ENCODE assay signal across 10 cellular contexts in genomic region chr14:77607741-77608302, GRCh38. TPM values are rescaled to one million over a fixed set of nuclear protein-coding genes. Genes with fewer than 3 reads are reported as not detected.
DNase-seq lines count a peak whose midpoint lies in the region; ATAC-seq and TF ChIP-seq lines count a peak whose summit lies in the region.
"Had no signal": no experiment of that assay in that cellular context is flagged by ENCODE, and none has a peak within 500 bp of the region (broad histone marks: within the 10 kb centered on the region; RNA-seq: fewer than 3 reads in every experiment).

No MANE protein-coding gene starts in this region.

- peak overlapping the region; percentile 72 for H3K27ac ChIP-seq in neutrophil

- H3K4me3 Mint-ChIP-seq in activated naive CD8-positive, alpha-beta T cell = peak overlapping the region; percentile 23
- no peak overlapping the region for H3K4me3 Mint-ChIP-seq in Caco-2 (ENCODE audit: unreplicated experiment)

- TF ChIP-seq CTCF in neutrophil (IDR thresholded peaks at IDR 0.05) (no peak), Caco-2 (IDR thresholded peaks at IDR 0.05; ENCODE audit: insufficient read depth in 1 of 2, low read depth in 1 of 2, low read length in 1 of 2, severe bottlenecking in 1 of 2, unreplicated experiment in 1 of 2) (no peak)

- no peaks in the 10 kb centered on the region for H3K27me3 Mint-ChIP-seq in activated naive CD8-positive, alpha-beta T cell
- no peaks in the 10 kb centered on the region for H3K27me3 Mint-ChIP-seq in Caco-2 (ENCODE audit: insufficient read depth, unreplicated experiment)

- H3K4me3 ChIP-seq in neutrophil (ENCODE audit: low read depth in 1 of 2, low read length in 1 of 2) (no peak overlapping the region), Caco-2 (ENCODE audit: low read depth, low read length) (no peak overlapping the region)

- BruUV-seq in Caco-2 (replicated peaks; lab: Mats Ljungman, UMichigan) = no TSS peak

- peaks cover 2% of the 10 kb centered on the region for H3K36me3 Mint-ChIP-seq in activated naive CD8-positive, alpha-beta T cell
- H3K36me3 Mint-ChIP-seq in Caco-2 (ENCODE audit: insufficient read depth, unreplicated experiment) = peaks cover 5% of the 10 kb centered on the region

- intact Hi-C loops in Caco-2 (cut with micrococcal nuclease; ENCODE audit: unreplicated experiment) = no loop called here

- peaks cover 58% of the 10 kb centered on the region for H3K4me1 Mint-ChIP-seq in activated naive CD8-positive, alpha-beta T cell (ENCODE audit: low read depth)
- H3K4me1 Mint-ChIP-seq in Caco-2 (ENCODE audit: low read depth, unreplicated experiment) = peaks cover 27% of the 10 kb centered on the region

- peak overlapping the region; percentile 50 for H3K27ac Mint-ChIP-seq in activated naive CD8-positive, alpha-beta T cell
- H3K27ac Mint-ChIP-seq in Caco-2 (ENCODE audit: unreplicated experiment) = no peak overlapping the region

- H3K36me3 ChIP-seq in neutrophil (no peaks in the 10 kb centered on the region), Caco-2 (ENCODE audit: control insufficient read depth, insufficient read depth, low read length) (no peaks in the 10 kb centered on the region)

- DNase-seq in Caco-2 = no peak
- DNase-seq: mammary epithelial cell, NCI-H1092 treated with DMSO at 0.1 percent for 48 hours had no signal

- H3K27me3 ChIP-seq in neutrophil (no peaks in the 10 kb centered on the region), Caco-2 (replicated peaks; ENCODE audit: control insufficient read depth, insufficient read depth, low read length) (no peaks in the 10 kb centered on the region)

- no peaks in the 10 kb centered on the region for H3K9me3 Mint-ChIP-seq in activated naive CD8-positive, alpha-beta T cell (ENCODE audit: low read depth)
- no peaks in the 10 kb centered on the region for H3K9me3 Mint-ChIP-seq in Caco-2 (ENCODE audit: unreplicated experiment)

- peak; percentile 61 for ATAC-seq in GM19025 (IDR thresholded peaks at IDR 0.05; ENCODE audit: low read depth, unreplicated experiment)
- peak; percentile 44 for ATAC-seq in HG03442 (IDR thresholded peaks at IDR 0.05; ENCODE audit: unreplicated experiment)
- ATAC-seq in GM21576 (IDR thresholded peaks at IDR 0.05; ENCODE audit: unreplicated experiment) = no peak
- no peak for ATAC-seq in GM21528 (IDR thresholded peaks at IDR 0.05; ENCODE audit: low FRiP score, unreplicated experiment)
- no peak for ATAC-seq in GM19324 (IDR thresholded peaks at IDR 0.05; ENCODE audit: low FRiP score, unreplicated experiment)

- CTCF ChIA-PET in Caco-2 (lab: Charles Lee) = no interaction called here

- H3K4me1 ChIP-seq in neutrophil (ENCODE audit: control insufficient read depth in 1 of 2, insufficient read depth in 1 of 2, low read depth in 1 of 2, low read length in 1 of 2) (peaks cover 60 to 65% of the 10 kb centered on the region in 2 experiments), Caco-2 (peaks cover 62% of the 10 kb centered on the region)

- H3K9me3 ChIP-seq in neutrophil = no peaks in the 10 kb centered on the region
- no peaks in the 10 kb centered on the region for H3K9me3 ChIP-seq in Caco-2

- POLR2A ChIA-PET in Caco-2 (lab: Charles Lee) = no interaction called here

RNA-seq across cellular contexts. Expression of gene SPTLC2, which starts 8.6 kb away (rescaled TPM):
- total RNA-seq in Caco-2 (2022) = 45.8 and 49.6 TPM in 2 replicates

Comparison
In these comparisons a context has a peak if more than half of its experiments do, and no peak if none do; other contexts are left out.
1. ATAC-seq: peak in GM19025 (single experiment) and HG03442 (single experiment); none in GM21576 (single experiment), GM21528 (single experiment) and GM19324 (single experiment).